Comparison of ENCODE assay signal across 8 cellular contexts in the genomic region with DNA sequence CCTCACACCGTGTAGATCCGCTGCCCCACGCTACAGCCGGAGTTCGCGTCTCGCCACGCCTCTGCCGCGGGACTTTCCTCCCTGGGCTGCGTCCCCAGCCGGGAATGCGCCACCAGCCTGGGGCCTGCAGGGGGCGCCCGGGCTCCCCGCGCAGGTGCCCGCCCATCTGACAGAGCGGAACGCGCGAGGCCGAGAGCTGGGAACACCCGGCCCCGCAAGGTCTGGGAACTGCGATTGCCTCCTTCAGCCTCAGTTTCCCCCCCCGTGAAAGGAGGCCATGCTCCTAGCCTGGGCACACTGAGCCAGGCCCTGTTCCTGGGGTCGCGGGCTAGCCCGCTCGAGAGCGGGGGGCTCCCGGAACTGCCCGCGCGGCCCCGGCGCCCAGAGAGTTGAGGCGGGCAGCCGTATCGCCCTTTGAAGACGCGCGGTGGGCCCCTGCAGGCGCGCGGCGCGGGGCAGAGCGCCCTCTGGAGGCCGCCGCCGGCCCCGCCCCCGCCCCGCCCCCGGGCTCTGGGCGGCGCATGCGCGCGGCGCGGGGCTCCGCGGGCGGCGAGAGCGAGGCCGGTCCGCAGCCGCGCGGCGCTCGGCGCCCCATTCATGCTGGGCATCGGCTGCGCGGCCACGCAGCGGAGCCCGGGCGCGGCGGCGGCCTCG. TPM values are rescaled to one million over a fixed set of nuclear protein-coding genes. Genes with fewer than 3 reads are reported as not detected.
DNase-seq lines count a peak whose midpoint lies in the region; ATAC-seq and TF ChIP-seq lines count a peak whose summit lies in the region.

A gene (plus strand): TSS at position 594 of the 654 bp plus-strand sequence. CDS start 5,479 bp downstream, outside the sequence.

- peak within 1 kb of the TSS; percentile 77 to 89 for H3K4me3 Mint-ChIP-seq in CD14-positive monocyte
- H3K4me3 Mint-ChIP-seq in effector memory CD8-positive, alpha-beta T cell: peak within 1 kb of the TSS; percentile 80 to 83

- peaks cover 0 to 10% (median 2%) of the 10 kb centered on the region in 7 donors for H3K9me3 Mint-ChIP-seq in CD14-positive monocyte
- H3K9me3 Mint-ChIP-seq in effector memory CD8-positive, alpha-beta T cell: no peaks in the 10 kb centered on the region

- DNase-seq in CD14-positive monocyte (ENCODE audit: low spot score) (no peak), GM19240 (ENCODE audit: insufficient read length, low spot score) (peak; percentile 90), NCI-H82 (lab: John Stamatoyannopoulos, UW) (peak; percentile 87), mesenteric fat pad (ENCODE audit: low spot score) (peak; percentile 94)
- DNase-seq in activated CD8-positive, alpha-beta memory T cell treated with anti-CD3 and anti-CD28 coated beads for 1 hour (ENCODE audit: extremely low read depth in 1 of 2, low read depth in 1 of 2): peak; percentile 54 to 79
- DNase-seq in effector memory CD8-positive, alpha-beta T cell: peak; percentile 85 to 92 (median 91)
- DNase-seq in stimulated activated CD8-positive, alpha-beta memory T cell treated with anti-CD3 and anti-CD28 coated beads, Interleukin-15, amount 100 ng/mL, for 24 hours (ENCODE audit: low read depth): peak; percentile 78

- H3K27ac Mint-ChIP-seq in CD14-positive monocyte: peak within 1 kb of the TSS; percentile 46 to 87 (median 82)
- H3K27ac Mint-ChIP-seq in effector memory CD8-positive, alpha-beta T cell: peak within 1 kb of the TSS; percentile 89 to 95

- peaks cover 33 to 82% (median 68%) of the 10 kb centered on the region in 3 donors for H3K27me3 Mint-ChIP-seq in CD14-positive monocyte (ENCODE audit: low read depth in 3 of 3)
- H3K27me3 Mint-ChIP-seq in effector memory CD8-positive, alpha-beta T cell: peaks cover 6 to 28% of the 10 kb centered on the region in 2 donors

- H3K36me3 Mint-ChIP-seq in CD14-positive monocyte: peaks cover 0 to 2% of the 10 kb centered on the region in 2 donors
- H3K36me3 Mint-ChIP-seq in effector memory CD8-positive, alpha-beta T cell (ENCODE audit: insufficient read depth): peaks cover 30% of the 10 kb centered on the region

- TF ChIP-seq CTCF in CD14-positive monocyte (IDR thresholded peaks at IDR 0.05): peak; percentile 98

- peaks cover 14% of the 10 kb centered on the region for H3K4me1 Mint-ChIP-seq in CD14-positive monocyte
- peaks cover 9 to 18% of the 10 kb centered on the region in 2 donors for H3K4me1 Mint-ChIP-seq in effector memory CD8-positive, alpha-beta T cell (ENCODE audit: low read depth in 2 of 2)

- ATAC-seq in HG03442 (IDR thresholded peaks at IDR 0.05; ENCODE audit: unreplicated experiment): peak; percentile 73
- peak; percentile 79 for ATAC-seq in effector memory CD8-positive, alpha-beta T cell (replicated peaks)

- intact Hi-C loops in CD14-positive monocyte (cut with micrococcal nuclease): loop anchor here (5.0 to 10.0 kb wide), 6 partner anchors 75 to 450 kb away; a partner anchor contains a TSS

RNA-seq across cellular contexts. Expression of the gene that starts here (rescaled TPM):
- polyA plus RNA-seq in CD14-positive monocyte: not detected
- 26.3 TPM for total RNA-seq in mesenteric fat pad
